Comparison of ENCODE assay signal across 1 cellular context in the genomic region with DNA sequence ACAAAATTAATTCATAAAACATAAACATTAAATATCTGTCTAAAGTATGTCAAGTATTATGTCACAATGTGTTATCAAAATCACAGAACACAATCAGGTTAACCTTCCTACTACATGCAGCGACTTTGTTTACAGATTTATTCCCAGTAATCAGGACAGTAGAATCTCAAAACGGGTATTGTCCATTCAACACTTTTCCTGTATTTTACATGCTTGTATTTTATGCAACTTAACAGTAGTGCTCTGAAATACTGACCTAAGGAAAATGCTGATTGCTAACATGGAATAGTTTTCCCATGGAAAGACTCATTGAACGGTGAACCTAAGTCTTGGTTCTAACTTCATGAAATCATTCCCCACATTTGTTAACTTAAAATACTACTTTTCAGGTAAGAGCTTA.
TF ChIP-seq lines count a peak whose summit lies in the region.

No MANE protein-coding gene starts in this region.

TF ChIP-seq in WTC11, 78 proteins besides CTCF, POLR2A, EP300 and RAD21 (continued from another document):
- TF ChIP-seq, protein P1, sequence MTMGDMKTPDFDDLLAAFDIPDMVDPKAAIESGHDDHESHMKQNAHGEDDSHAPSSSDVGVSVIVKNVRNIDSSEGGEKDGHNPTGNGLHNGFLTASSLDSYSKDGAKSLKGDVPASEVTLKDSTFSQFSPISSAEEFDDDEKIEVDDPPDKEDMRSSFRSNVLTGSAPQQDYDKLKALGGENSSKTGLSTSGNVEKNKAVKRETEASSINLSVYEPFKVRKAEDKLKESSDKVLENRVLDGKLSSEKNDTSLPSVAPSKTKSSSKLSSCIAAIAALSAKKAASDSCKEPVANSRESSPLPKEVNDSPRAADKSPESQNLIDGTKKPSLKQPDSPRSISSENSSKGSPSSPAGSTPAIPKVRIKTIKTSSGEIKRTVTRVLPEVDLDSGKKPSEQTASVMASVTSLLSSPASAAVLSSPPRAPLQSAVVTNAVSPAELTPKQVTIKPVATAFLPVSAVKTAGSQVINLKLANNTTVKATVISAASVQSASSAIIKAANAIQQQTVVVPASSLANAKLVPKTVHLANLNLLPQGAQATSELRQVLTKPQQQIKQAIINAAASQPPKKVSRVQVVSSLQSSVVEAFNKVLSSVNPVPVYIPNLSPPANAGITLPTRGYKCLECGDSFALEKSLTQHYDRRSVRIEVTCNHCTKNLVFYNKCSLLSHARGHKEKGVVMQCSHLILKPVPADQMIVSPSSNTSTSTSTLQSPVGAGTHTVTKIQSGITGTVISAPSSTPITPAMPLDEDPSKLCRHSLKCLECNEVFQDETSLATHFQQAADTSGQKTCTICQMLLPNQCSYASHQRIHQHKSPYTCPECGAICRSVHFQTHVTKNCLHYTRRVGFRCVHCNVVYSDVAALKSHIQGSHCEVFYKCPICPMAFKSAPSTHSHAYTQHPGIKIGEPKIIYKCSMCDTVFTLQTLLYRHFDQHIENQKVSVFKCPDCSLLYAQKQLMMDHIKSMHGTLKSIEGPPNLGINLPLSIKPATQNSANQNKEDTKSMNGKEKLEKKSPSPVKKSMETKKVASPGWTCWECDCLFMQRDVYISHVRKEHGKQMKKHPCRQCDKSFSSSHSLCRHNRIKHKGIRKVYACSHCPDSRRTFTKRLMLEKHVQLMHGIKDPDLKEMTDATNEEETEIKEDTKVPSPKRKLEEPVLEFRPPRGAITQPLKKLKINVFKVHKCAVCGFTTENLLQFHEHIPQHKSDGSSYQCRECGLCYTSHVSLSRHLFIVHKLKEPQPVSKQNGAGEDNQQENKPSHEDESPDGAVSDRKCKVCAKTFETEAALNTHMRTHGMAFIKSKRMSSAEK (CRISPR knock-in tag; IDR thresholded peaks at IDR 0.05; ENCODE audit: borderline replicate concordance), result no peak
- TF ChIP-seq ZNF423 (CRISPR knock-in tag; IDR thresholded peaks at IDR 0.05) (no peak), ZNF396 (CRISPR knock-in tag; IDR thresholded peaks at IDR 0.05; ENCODE audit: borderline replicate concordance) (no peak), ESRRA (CRISPR knock-in tag; IDR thresholded peaks at IDR 0.05; ENCODE audit: borderline replicate concordance) (no peak), NFATC4 (CRISPR knock-in tag; IDR thresholded peaks at IDR 0.05) (no peak), SMAD4 (CRISPR knock-in tag; IDR thresholded peaks at IDR 0.05) (no peak)
- TF ChIP-seq, protein P2, sequence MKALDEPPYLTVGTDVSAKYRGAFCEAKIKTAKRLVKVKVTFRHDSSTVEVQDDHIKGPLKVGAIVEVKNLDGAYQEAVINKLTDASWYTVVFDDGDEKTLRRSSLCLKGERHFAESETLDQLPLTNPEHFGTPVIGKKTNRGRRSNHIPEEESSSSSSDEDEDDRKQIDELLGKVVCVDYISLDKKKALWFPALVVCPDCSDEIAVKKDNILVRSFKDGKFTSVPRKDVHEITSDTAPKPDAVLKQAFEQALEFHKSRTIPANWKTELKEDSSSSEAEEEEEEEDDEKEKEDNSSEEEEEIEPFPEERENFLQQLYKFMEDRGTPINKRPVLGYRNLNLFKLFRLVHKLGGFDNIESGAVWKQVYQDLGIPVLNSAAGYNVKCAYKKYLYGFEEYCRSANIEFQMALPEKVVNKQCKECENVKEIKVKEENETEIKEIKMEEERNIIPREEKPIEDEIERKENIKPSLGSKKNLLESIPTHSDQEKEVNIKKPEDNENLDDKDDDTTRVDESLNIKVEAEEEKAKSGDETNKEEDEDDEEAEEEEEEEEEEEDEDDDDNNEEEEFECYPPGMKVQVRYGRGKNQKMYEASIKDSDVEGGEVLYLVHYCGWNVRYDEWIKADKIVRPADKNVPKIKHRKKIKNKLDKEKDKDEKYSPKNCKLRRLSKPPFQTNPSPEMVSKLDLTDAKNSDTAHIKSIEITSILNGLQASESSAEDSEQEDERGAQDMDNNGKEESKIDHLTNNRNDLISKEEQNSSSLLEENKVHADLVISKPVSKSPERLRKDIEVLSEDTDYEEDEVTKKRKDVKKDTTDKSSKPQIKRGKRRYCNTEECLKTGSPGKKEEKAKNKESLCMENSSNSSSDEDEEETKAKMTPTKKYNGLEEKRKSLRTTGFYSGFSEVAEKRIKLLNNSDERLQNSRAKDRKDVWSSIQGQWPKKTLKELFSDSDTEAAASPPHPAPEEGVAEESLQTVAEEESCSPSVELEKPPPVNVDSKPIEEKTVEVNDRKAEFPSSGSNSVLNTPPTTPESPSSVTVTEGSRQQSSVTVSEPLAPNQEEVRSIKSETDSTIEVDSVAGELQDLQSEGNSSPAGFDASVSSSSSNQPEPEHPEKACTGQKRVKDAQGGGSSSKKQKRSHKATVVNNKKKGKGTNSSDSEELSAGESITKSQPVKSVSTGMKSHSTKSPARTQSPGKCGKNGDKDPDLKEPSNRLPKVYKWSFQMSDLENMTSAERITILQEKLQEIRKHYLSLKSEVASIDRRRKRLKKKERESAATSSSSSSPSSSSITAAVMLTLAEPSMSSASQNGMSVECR (CRISPR knock-in tag; IDR thresholded peaks at IDR 0.05; ENCODE audit: borderline replicate concordance), result no peak
